Comparison of ENCODE assay signal across 1 cellular context in the genomic region with DNA sequence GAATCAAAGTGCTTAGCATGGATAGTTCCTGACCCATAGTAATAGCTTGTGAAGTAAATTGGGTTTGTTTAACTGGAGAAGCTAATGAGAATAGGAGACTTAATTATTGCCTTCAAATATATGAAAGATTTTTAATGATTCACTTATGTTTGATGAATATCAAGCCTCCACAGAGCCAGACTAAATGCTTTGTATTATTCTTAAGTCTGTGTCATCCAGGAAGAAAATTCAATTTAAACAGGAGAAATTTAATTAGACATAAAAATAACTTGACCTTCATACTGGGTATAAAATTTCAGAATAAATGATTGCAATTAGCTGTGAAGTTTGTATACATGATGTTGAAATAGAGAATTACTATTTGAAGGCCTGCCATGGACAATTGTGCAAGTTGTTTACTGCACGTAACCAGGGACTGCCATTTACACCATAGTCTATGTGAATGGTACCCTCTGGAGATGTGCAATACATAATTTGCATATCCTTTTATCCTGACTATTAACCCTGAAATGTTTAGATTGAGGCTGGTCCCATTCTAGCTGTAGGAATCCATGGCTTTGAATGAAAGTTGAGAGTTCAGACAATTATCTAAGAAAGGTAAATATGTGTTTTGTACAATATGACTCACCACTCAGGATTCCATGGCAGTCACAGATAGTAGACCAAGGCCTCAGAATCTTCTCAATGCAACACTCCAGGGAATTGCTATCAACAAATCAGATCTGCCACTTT.
TF ChIP-seq lines count a peak whose summit lies in the region.

No MANE protein-coding gene starts in this region.

TF ChIP-seq in HepG2, 621 proteins besides CTCF, POLR2A, EP300 and RAD21 (continued from another document and continues in another):
- TF ChIP-seq, protein P1, sequence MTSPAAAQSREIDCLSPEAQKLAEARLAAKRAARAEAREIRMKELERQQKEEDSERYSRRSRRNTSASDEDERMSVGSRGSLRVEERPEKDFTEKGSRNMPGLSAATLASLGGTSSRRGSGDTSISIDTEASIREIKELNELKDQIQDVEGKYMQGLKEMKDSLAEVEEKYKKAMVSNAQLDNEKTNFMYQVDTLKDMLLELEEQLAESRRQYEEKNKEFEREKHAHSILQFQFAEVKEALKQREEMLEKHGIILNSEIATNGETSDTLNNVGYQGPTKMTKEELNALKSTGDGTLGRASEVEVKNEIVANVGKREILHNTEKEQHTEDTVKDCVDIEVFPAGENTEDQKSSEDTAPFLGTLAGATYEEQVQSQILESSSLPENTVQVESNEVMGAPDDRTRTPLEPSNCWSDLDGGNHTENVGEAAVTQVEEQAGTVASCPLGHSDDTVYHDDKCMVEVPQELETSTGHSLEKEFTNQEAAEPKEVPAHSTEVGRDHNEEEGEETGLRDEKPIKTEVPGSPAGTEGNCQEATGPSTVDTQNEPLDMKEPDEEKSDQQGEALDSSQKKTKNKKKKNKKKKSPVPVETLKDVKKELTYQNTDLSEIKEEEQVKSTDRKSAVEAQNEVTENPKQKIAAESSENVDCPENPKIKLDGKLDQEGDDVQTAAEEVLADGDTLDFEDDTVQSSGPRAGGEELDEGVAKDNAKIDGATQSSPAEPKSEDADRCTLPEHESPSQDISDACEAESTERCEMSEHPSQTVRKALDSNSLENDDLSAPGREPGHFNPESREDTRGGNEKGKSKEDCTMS (CRISPR knock-in tag; conservative IDR thresholded peaks at IDR 0.05), result no peak
- TF ChIP-seq RBM22 (optimal IDR thresholded peaks at IDR 0.05; ENCODE audit: low read length) (no peak), HMGXB3 (CRISPR knock-in tag; IDR thresholded peaks at IDR 0.05; ENCODE audit: borderline replicate concordance) (no peak), ZNF703 (CRISPR knock-in tag; IDR thresholded peaks at IDR 0.05; ENCODE audit: borderline replicate concordance) (no peak), ZNF720 (CRISPR knock-in tag; IDR thresholded peaks at IDR 0.05) (no peak), YEATS2 (CRISPR knock-in tag; IDR thresholded peaks at IDR 0.05; ENCODE audit: borderline replicate concordance) (no peak), MYC (CRISPR knock-in tag; IDR thresholded peaks at IDR 0.05; ENCODE audit: borderline replicate concordance) (no peak), ZNF329 (CRISPR knock-in tag; IDR thresholded peaks at IDR 0.05; ENCODE audit: low read depth) (no peak), FOXK1 (CRISPR knock-in tag; IDR thresholded peaks at IDR 0.05; ENCODE audit: borderline replicate concordance, low read depth) (peak; percentile 57; the same call in 1 of the 2 replicates), RARA (CRISPR knock-in tag; IDR thresholded peaks at IDR 0.05) (peak; percentile 79), ZNF597 (CRISPR knock-in tag; IDR thresholded peaks at IDR 0.05) (no peak), GFI1 (CRISPR knock-in tag; IDR thresholded peaks at IDR 0.05; ENCODE audit: borderline replicate concordance) (peak; percentile 38; the same call in 1 of the 2 replicates), MEF2D (CRISPR knock-in tag; IDR thresholded peaks at IDR 0.05) (0 out of 2 replicates have a peak, but pooled peaks have one; percentile 17), ZNF496 (CRISPR knock-in tag; IDR thresholded peaks at IDR 0.05; ENCODE audit: insufficient replicate concordance) (no peak), ASH2L (IDR thresholded peaks at IDR 0.05; ENCODE audit: insufficient read length, low read depth, low read length) (peak; percentile 19), NR2F6 (IDR thresholded peaks at IDR 0.05) (peak; percentile 44; the same call in 1 of the 2 replicates), NR2F6 (CRISPR knock-in tag; IDR thresholded peaks at IDR 0.05) (peak; percentile 40), CEBPB (IDR thresholded peaks at IDR 0.05; ENCODE audit: borderline replicate concordance, low read depth, low read length) (peak; percentile 78; the same call in 1 of the 2 replicates), GABPA (IDR thresholded peaks at IDR 0.05; ENCODE audit: low read depth, low read length) (no peak), GABPA (CRISPR knock-in tag; IDR thresholded peaks at IDR 0.05; ENCODE audit: low read depth) (peak; percentile 22; the same call in 1 of the 2 replicates), SRSF1 (optimal IDR thresholded peaks at IDR 0.05; ENCODE audit: low read depth, low read length) (no peak), KDM4B (CRISPR knock-in tag; IDR thresholded peaks at IDR 0.05) (no peak), ATF7 (IDR thresholded peaks at IDR 0.05) (no peak), ATF7 (CRISPR knock-in tag; IDR thresholded peaks at IDR 0.05) (no peak), FOXP1 (IDR thresholded peaks at IDR 0.05) (peak; percentile 77; the same call in 1 of the 2 replicates), FOXP1 (CRISPR knock-in tag; IDR thresholded peaks at IDR 0.05) (peak; percentile 64), SOX5 (CRISPR knock-in tag; IDR thresholded peaks at IDR 0.05; ENCODE audit: borderline replicate concordance) (peak; percentile 78), TAF15 (IDR thresholded peaks at IDR 0.05; ENCODE audit: low read depth, low read length, poor library complexity, severe bottlenecking) (no peak), FOXA1 (IDR thresholded peaks at IDR 0.05) (peak; percentile 71), FOXA1 (CRISPR knock-in tag; IDR thresholded peaks at IDR 0.05) (peak; percentile 88)
- TF ChIP-seq, protein P2, sequence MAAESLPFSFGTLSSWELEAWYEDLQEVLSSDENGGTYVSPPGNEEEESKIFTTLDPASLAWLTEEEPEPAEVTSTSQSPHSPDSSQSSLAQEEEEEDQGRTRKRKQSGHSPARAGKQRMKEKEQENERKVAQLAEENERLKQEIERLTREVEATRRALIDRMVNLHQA (CRISPR knock-in tag; IDR thresholded peaks at IDR 0.05), result no peak
- TF ChIP-seq, protein P3, sequence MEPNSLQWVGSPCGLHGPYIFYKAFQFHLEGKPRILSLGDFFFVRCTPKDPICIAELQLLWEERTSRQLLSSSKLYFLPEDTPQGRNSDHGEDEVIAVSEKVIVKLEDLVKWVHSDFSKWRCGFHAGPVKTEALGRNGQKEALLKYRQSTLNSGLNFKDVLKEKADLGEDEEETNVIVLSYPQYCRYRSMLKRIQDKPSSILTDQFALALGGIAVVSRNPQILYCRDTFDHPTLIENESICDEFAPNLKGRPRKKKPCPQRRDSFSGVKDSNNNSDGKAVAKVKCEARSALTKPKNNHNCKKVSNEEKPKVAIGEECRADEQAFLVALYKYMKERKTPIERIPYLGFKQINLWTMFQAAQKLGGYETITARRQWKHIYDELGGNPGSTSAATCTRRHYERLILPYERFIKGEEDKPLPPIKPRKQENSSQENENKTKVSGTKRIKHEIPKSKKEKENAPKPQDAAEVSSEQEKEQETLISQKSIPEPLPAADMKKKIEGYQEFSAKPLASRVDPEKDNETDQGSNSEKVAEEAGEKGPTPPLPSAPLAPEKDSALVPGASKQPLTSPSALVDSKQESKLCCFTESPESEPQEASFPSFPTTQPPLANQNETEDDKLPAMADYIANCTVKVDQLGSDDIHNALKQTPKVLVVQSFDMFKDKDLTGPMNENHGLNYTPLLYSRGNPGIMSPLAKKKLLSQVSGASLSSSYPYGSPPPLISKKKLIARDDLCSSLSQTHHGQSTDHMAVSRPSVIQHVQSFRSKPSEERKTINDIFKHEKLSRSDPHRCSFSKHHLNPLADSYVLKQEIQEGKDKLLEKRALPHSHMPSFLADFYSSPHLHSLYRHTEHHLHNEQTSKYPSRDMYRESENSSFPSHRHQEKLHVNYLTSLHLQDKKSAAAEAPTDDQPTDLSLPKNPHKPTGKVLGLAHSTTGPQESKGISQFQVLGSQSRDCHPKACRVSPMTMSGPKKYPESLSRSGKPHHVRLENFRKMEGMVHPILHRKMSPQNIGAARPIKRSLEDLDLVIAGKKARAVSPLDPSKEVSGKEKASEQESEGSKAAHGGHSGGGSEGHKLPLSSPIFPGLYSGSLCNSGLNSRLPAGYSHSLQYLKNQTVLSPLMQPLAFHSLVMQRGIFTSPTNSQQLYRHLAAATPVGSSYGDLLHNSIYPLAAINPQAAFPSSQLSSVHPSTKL (CRISPR knock-in tag; IDR thresholded peaks at IDR 0.05), result peak; percentile 92
- TF ChIP-seq, protein P4, sequence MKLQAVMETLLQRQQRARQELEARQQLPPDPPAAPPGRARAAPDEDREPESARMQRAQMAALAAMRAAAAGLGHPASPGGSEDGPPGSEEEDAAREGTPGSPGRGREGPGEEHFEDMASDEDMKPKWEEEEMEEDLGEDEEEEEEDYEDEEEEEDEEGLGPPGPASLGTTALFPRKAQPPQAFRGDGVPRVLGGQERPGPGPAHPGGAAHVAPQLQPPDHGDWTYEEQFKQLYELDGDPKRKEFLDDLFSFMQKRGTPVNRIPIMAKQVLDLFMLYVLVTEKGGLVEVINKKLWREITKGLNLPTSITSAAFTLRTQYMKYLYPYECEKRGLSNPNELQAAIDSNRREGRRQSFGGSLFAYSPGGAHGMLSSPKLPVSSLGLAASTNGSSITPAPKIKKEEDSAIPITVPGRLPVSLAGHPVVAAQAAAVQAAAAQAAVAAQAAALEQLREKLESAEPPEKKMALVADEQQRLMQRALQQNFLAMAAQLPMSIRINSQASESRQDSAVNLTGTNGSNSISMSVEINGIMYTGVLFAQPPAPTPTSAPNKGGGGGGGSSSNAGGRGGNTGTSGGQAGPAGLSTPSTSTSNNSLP (IDR thresholded peaks at IDR 0.05; ENCODE audit: low read depth, low read length), result peak; percentile 91
- TF ChIP-seq, protein P5, sequence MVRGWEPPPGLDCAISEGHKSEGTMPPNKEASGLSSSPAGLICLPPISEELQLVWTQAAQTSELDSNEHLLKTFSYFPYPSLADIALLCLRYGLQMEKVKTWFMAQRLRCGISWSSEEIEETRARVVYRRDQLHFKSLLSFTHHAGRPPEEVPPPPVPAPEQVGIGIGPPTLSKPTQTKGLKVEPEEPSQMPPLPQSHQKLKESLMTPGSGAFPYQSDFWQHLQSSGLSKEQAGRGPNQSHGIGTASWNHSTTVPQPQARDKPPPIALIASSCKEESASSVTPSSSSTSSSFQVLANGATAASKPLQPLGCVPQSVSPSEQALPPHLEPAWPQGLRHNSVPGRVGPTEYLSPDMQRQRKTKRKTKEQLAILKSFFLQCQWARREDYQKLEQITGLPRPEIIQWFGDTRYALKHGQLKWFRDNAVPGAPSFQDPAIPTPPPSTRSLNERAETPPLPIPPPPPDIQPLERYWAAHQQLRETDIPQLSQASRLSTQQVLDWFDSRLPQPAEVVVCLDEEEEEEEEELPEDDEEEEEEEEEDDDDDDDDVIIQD (CRISPR knock-in tag; IDR thresholded peaks at IDR 0.05; ENCODE audit: low read depth), result peak; percentile 53; the same call in 1 of the 2 replicates
- TF ChIP-seq, protein P6, sequence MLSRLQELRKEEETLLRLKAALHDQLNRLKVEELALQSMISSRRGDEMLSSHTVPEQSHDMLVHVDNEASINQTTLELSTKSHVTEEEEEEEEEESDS (CRISPR knock-in tag; IDR thresholded peaks at IDR 0.05; ENCODE audit: borderline replicate concordance), result no peak
- TF ChIP-seq, protein P7, sequence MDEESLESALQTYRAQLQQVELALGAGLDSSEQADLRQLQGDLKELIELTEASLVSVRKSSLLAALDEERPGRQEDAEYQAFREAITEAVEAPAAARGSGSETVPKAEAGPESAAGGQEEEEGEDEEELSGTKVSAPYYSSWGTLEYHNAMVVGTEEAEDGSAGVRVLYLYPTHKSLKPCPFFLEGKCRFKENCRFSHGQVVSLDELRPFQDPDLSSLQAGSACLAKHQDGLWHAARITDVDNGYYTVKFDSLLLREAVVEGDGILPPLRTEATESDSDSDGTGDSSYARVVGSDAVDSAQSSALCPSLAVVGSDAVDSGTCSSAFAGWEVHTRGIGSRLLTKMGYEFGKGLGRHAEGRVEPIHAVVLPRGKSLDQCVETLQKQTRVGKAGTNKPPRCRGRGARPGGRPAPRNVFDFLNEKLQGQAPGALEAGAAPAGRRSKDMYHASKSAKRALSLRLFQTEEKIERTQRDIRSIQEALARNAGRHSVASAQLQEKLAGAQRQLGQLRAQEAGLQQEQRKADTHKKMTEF (CRISPR knock-in tag; IDR thresholded peaks at IDR 0.05), result peak; percentile 43; the same call in 1 of the 2 replicates
- TF ChIP-seq, protein P8, sequence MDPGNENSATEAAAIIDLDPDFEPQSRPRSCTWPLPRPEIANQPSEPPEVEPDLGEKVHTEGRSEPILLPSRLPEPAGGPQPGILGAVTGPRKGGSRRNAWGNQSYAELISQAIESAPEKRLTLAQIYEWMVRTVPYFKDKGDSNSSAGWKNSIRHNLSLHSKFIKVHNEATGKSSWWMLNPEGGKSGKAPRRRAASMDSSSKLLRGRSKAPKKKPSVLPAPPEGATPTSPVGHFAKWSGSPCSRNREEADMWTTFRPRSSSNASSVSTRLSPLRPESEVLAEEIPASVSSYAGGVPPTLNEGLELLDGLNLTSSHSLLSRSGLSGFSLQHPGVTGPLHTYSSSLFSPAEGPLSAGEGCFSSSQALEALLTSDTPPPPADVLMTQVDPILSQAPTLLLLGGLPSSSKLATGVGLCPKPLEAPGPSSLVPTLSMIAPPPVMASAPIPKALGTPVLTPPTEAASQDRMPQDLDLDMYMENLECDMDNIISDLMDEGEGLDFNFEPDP (CRISPR knock-in tag; conservative IDR thresholded peaks at IDR 0.05), result no peak
